Comparison of ENCODE assay signal across 8 cellular contexts in the genomic region with DNA sequence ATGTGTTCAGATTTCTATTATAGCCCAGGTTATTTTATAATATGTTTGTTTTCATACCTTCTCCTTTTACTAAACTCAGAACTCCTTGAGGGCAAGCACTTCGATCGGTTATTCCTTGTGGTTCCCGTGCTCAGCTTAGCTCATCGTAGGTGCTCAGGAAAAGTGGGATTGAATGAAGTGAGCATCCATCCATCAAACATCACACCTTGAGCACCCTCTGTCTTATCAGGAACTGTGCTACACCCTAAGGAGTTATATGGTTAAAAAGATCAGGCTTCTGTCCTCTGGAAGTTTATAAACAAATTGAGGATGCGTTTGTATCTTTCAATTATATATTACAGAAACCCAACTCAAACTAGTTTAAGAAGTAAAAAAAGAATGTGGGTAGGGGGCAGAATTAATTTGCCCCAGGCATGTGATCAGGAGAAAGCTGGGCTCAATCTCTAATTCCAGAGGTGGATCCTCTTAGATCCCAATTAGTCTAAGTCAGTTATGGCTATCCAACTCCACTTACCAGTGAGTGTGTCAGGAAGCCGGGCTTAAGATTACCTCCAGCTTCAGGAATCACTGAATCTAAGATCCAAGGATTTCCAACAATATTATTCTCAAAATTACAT. TPM values are rescaled to one million over a fixed set of nuclear protein-coding genes. Genes with fewer than 3 reads are reported as not detected.
DNase-seq lines count a peak whose midpoint lies in the region; ATAC-seq and TF ChIP-seq lines count a peak whose summit lies in the region.

No MANE protein-coding gene starts in this region.

- no peaks in the 10 kb centered on the region for H3K36me3 Mint-ChIP-seq in activated naive CD4-positive, alpha-beta T cell treated with anti-CD3 and anti-CD28 coated beads, Interleukin-2, amount 50 U/mL, for 72 hours

- H2BK5ac ChIP-seq in mesenchymal stem cell (ENCODE audit: low read depth, low read length, poor library complexity, severe bottlenecking): no peak overlapping the region

- H2AFZ ChIP-seq in mesenchymal stem cell (ENCODE audit: low read depth, low read length): no peak overlapping the region

- peak overlapping the region; percentile 19 for H3K27ac ChIP-seq in mesenchymal stem cell (ENCODE audit: low read length, poor library complexity, severe bottlenecking)

- no peak overlapping the region for H3K23ac ChIP-seq in mesenchymal stem cell (ENCODE audit: low read length in 2 of 2)

- H3K4me2 ChIP-seq in mesenchymal stem cell (ENCODE audit: low read length, poor library complexity, severe bottlenecking): no peak overlapping the region

- no peak for ATAC-seq in HG03521 (IDR thresholded peaks at IDR 0.05; ENCODE audit: unreplicated experiment)
- ATAC-seq in GM21360 (IDR thresholded peaks at IDR 0.05; ENCODE audit: unreplicated experiment): no peak
- ATAC-seq in activated naive CD4-positive, alpha-beta T cell treated with anti-CD3 and anti-CD28 coated beads, Interleukin-2, amount 50 U/mL, for 72 hours: no peak

- H3K4me3 ChIP-seq in astrocyte of the cerebellum (ENCODE audit: low read depth, low read length) (no peak overlapping the region), mesenchymal stem cell (ENCODE audit: insufficient read depth in 1 of 2, low read depth in 1 of 2, low read length in 2 of 2) (no peak overlapping the region)

- H2BK15ac ChIP-seq in mesenchymal stem cell (ENCODE audit: low read depth, poor library complexity, severe bottlenecking): no peak overlapping the region

- H3K79me1 ChIP-seq in mesenchymal stem cell (replicated peaks; ENCODE audit: low read length, poor library complexity, severe bottlenecking): peaks cover 2% of the 10 kb centered on the region

- in situ Hi-C loops in astrocyte of the cerebellum (cut with HindIII; ENCODE audit: low sequenced_read_pairs): loop anchor here (5.0 kb wide), 1 partner anchor 102 kb away; no protein-coding TSS in a partner anchor

- no peak overlapping the region for H2BK12ac ChIP-seq in mesenchymal stem cell (ENCODE audit: low read length in 2 of 2)

- 61% methylated on average over 5 of the region's 6 CpGs for WGBS in mesenchymal stem cell

- no peak overlapping the region for H4K8ac ChIP-seq in mesenchymal stem cell (ENCODE audit: low read length)

- no peak overlapping the region for H2BK120ac ChIP-seq in mesenchymal stem cell (ENCODE audit: low read depth, low read length)

- H4K91ac ChIP-seq in mesenchymal stem cell (ENCODE audit: low read length): no peak overlapping the region

- no peak overlapping the region for H3K27ac Mint-ChIP-seq in activated naive CD4-positive, alpha-beta T cell treated with anti-CD3 and anti-CD28 coated beads, Interleukin-2, amount 50 U/mL, for 72 hours

- no peaks in the 10 kb centered on the region for H3K27me3 ChIP-seq in mesenchymal stem cell (ENCODE audit: control insufficient read depth in 1 of 2, insufficient read depth in 1 of 2, low read length in 2 of 2)

- no peaks in the 10 kb centered on the region for H3K36me3 ChIP-seq in mesenchymal stem cell (ENCODE audit: control insufficient read depth in 1 of 2, insufficient read depth in 2 of 2, low read depth in 1 of 2, low read length in 2 of 2)

- H3K9me3 Mint-ChIP-seq in activated naive CD4-positive, alpha-beta T cell treated with anti-CD3 and anti-CD28 coated beads, Interleukin-2, amount 50 U/mL, for 72 hours: no peaks in the 10 kb centered on the region

- no peak overlapping the region for H3K9ac ChIP-seq in mesenchymal stem cell (ENCODE audit: low read length)

- peak; percentile 48 for TF ChIP-seq CTCF in astrocyte of the cerebellum (IDR thresholded peaks at IDR 0.05; ENCODE audit: low read depth, low read length, missing control alignments)

- peaks cover 11% of the 10 kb centered on the region for H3K4me1 ChIP-seq in mesenchymal stem cell (ENCODE audit: control insufficient read depth, insufficient read depth, low read depth, low read length)

- H3K4ac ChIP-seq in mesenchymal stem cell (ENCODE audit: low read depth in 1 of 2, low read length in 2 of 2): no peak overlapping the region

- H3K9me3 ChIP-seq in mesenchymal stem cell (ENCODE audit: control insufficient read depth, low read length): no peaks in the 10 kb centered on the region

- H2AK5ac ChIP-seq in mesenchymal stem cell (ENCODE audit: low read length, severe bottlenecking): no peak overlapping the region

- H3K14ac ChIP-seq in mesenchymal stem cell (ENCODE audit: low read length in 2 of 2): no peak overlapping the region

- no peak overlapping the region for H3K18ac ChIP-seq in mesenchymal stem cell (ENCODE audit: low read depth in 1 of 2, low read length in 2 of 2)

- DNase-seq in ELR (ENCODE audit: low read depth) (peak; percentile 60), LHCN-M2 (ENCODE audit: low read depth) (peak; percentile 54), astrocyte of the cerebellum (ENCODE audit: low read depth) (no peak), mesenchymal stem cell (no peak), activated gamma-delta T cell treated with Interleukin-2 at 50 U/mL for 16 hours (no peak)
- DNase-seq in activated naive CD4-positive, alpha-beta T cell treated with anti-CD3 and anti-CD28 coated beads, Interleukin-2, amount 50 U/mL, for 72 hours (ENCODE audit: low spot score in 2 of 2): no peak

RNA-seq across cellular contexts. Expression of gene RRAS2, which starts 59.9 kb away (rescaled TPM):
- total RNA-seq in LHCN-M2 (2014; rRNA removed): 159 and 182 TPM in 2 replicates
- polyA plus RNA-seq in LHCN-M2 (2012): 88.8 TPM
- polyA plus RNA-seq in mesenchymal stem cell (2013, experiment 1 of 2): 60.2 TPM
- 61.9 TPM for polyA plus RNA-seq in mesenchymal stem cell (2013, experiment 2 of 2)
- 10 to 100 TPM; 32.7 to 56.6 TPM for total RNA-seq in activated naive CD4-positive, alpha-beta T cell treated with anti-CD3 and anti-CD28 coated beads, Interleukin-2, amount 50 U/mL, for 72 hours

Comparison
In these comparisons a context has a peak if more than half of its experiments do, and no peak if none do; other contexts are left out.
1. DNase-seq: peak in ELR (single experiment) and LHCN-M2 (single experiment); none in astrocyte of the cerebellum (single experiment), mesenchymal stem cell (single experiment), activated gamma-delta T cell treated with Interleukin-2 at 50 U/mL for 16 hours (single experiment) and activated naive CD4-positive, alpha-beta T cell treated with anti-CD3 and anti-CD28 coated beads, Interleukin-2, amount 50 U/mL, for 72 hours (0 of 2).